1 cellular context compared by ENCODE assay signal in the genomic region with DNA sequence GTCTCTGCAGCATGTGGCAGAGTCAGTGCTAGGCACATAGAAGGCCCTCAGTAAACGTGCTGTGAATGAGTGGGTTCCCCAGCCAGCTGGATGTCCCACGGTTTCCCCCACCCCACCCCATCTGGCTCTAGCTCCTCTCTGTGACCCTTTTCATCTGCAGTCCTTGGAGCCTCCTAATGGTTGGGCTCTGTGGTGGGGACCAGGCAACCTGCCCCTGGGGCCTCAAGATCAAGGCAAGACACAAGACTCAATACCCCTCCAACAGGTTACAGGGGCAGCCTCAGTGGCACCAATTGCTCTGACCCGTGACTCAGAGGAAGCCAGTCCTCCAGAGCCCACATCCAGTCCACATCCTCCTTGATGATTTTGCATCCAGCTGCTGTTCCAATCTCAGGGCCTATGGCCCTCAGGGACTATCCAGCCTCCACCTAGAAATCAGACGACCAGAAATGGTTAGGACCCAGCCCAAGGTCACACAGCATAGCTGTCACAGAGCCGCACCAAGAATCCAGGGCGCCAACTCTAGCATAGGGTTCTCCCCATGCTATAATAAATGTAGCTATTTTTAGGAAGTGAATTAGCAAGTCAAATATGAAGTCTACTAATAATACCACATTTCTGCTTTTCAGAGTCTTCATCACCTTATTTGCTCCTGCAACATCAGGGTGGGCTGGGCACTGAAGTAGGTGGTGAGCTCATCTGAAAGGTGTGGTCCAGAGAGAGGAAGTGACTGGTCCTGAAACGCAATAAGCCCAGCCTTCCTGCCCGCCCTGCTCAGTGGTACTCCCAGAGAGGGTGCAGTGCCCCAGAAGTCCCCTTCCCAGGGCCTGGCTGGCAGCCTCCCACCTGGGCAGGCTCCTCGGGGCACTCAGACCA.
TF ChIP-seq lines count a peak whose summit lies in the region.

No MANE protein-coding gene starts in this region.

TF ChIP-seq in IMR-90, 13 proteins besides CTCF, POLR2A, EP300 and RAD21 (continued from another document):
- TF ChIP-seq MAZ (IDR thresholded peaks at IDR 0.05; ENCODE audit: borderline replicate concordance, low read depth, low read length) (no peak), SMC3 (IDR thresholded peaks at IDR 0.05; ENCODE audit: low read depth, low read length) (no peak), BHLHE40 (IDR thresholded peaks at IDR 0.05; ENCODE audit: low read depth, low read length) (no peak), MAFK (IDR thresholded peaks at IDR 0.05; ENCODE audit: low read depth, low read length) (no peak), RFX5 (IDR thresholded peaks at IDR 0.05; ENCODE audit: low read depth, low read length) (no peak)
- TF ChIP-seq, protein P1, sequence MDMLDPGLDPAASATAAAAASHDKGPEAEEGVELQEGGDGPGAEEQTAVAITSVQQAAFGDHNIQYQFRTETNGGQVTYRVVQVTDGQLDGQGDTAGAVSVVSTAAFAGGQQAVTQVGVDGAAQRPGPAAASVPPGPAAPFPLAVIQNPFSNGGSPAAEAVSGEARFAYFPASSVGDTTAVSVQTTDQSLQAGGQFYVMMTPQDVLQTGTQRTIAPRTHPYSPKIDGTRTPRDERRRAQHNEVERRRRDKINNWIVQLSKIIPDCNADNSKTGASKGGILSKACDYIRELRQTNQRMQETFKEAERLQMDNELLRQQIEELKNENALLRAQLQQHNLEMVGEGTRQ (IDR thresholded peaks at IDR 0.05; ENCODE audit: low read depth, low read length), result no peak
